ENCODE assay signal across 34 cellular contexts in the genomic region with DNA sequence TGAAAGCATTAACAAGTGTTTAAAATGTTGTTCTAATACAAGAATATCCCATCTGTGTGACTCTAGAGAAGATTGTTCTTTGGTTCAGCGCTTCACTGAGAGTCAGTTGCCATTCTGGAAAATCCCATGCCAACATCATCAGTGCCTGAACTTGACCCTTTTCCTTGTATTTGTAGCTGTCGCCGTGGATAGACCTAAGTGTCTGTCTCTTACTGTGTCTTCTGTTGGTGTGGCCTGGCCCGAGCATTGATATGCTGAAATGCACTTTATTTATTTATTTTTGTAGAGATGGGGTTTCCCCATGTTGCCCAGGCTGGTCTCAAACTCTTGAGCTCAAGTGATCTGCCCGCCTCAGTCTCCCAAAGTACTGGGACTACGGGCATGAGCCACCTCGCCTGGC.
"Had no signal": no experiment of that assay in that cellular context is flagged by ENCODE, and none has a peak within 500 bp of the region (broad histone marks: within the 10 kb centered on the region; RNA-seq: fewer than 3 reads in every experiment).

No MANE protein-coding gene starts in this region.

- DNase-seq: activated B cell treated with CpG ODN at 0.5 μM for 24 hours; activated CD4-positive, alpha-beta T cell treated with anti-CD3 and anti-CD28 coated beads for 48 hours; activated CD4-positive, alpha-beta T cell treated with anti-CD3 and anti-CD28 coated beads, Interleukin-2, amount 50 U/mL, for 1 hour; activated CD4-positive, alpha-beta T cell treated with anti-CD3 and anti-CD28 coated beads, Interleukin-2, amount 50 U/mL, for 48 hours; activated CD8-positive, alpha-beta memory T cell treated with anti-CD3 and anti-CD28 coated beads for 24 hours; activated CD8-positive, alpha-beta T cell treated with anti-CD3 and anti-CD28 coated beads for 36 hours; activated effector memory CD4-positive, alpha-beta T cell treated with Interleukin-2 at 50 U/mL for 16 hours; activated naive CD4-positive, alpha-beta T cell treated with anti-CD3 and anti-CD28 coated beads for 36 hours; activated naive CD8-positive, alpha-beta T cell treated with anti-CD3 and anti-CD28 coated beads for 36 hours; activated naive CD8-positive, alpha-beta T cell treated with anti-CD3 and anti-CD28 coated beads, Interleukin-2, amount 50 U/mL, for 24 hours; activated T-cell treated with anti-CD3 and anti-CD28 coated beads, Interleukin-2, amount 50 U/mL, for 4 hours; adrenal gland; amygdala; central memory CD4-positive, alpha-beta T cell; cerebellar nuclear complex; colonic mucosa; effector CD8-positive, alpha-beta T cell; foreskin fibroblast; glutamatergic neuron; SW 1271; T-cell; T1000; WERI-Rb-1 had no signal

- H3K9me3 Mint-ChIP-seq: activated B cell treated with CpG ODN at 0.5 μM for 24 hours; activated CD8-positive, alpha-beta T cell treated with anti-CD3 and anti-CD28 coated beads for 36 hours; activated naive CD4-positive, alpha-beta T cell treated with anti-CD3 and anti-CD28 coated beads for 36 hours; activated naive CD4-positive, alpha-beta T cell treated with anti-CD3 and anti-CD28 coated beads, Interleukin-2, amount 50 U/mL, for 24 hours; activated naive CD8-positive, alpha-beta T cell treated with anti-CD3 and anti-CD28 coated beads for 36 hours; activated naive CD8-positive, alpha-beta T cell treated with anti-CD3 and anti-CD28 coated beads, Interleukin-2, amount 50 U/mL, for 24 hours; activated T-cell treated with anti-CD3 and anti-CD28 coated beads, Interleukin-2, amount 50 U/mL, for 4 hours; activated T-helper 17 cell treated with anti-CD3 and anti-CD28 coated beads, Interleukin-2, amount 50 U/mL, for 72 hours; brain; T-cell; T-helper 1 cell treated with Interleukin-12 subunit alpha and Interleukin-12 subunit beta and Interleukin-4 antibody, amounts not matched to agents 30 μg/mL and 1 μg/mL, for 36 hours had no signal

- H3K4me1 Mint-ChIP-seq: activated B cell treated with CpG ODN at 0.5 μM for 24 hours; activated naive CD4-positive, alpha-beta T cell treated with anti-CD3 and anti-CD28 coated beads, Interleukin-2, amount 50 U/mL, for 24 hours; activated naive CD8-positive, alpha-beta T cell treated with anti-CD3 and anti-CD28 coated beads for 36 hours; activated naive CD8-positive, alpha-beta T cell treated with anti-CD3 and anti-CD28 coated beads, Interleukin-2, amount 50 U/mL, for 24 hours; activated T-helper 17 cell treated with anti-CD3 and anti-CD28 coated beads, Interleukin-2, amount 50 U/mL, for 72 hours; brain; T-cell had no signal

- H3K27me3 ChIP-seq: adrenal gland, breast epithelium, colonic mucosa had no signal

- FAIRE-seq: endometrium, endothelial cell of umbilical vein, frontal cortex had no signal

- H3K4me3 Mint-ChIP-seq: activated B cell treated with CpG ODN at 0.5 μM for 24 hours; activated CD8-positive, alpha-beta T cell treated with anti-CD3 and anti-CD28 coated beads for 36 hours; activated naive CD4-positive, alpha-beta T cell treated with anti-CD3 and anti-CD28 coated beads for 36 hours; activated naive CD4-positive, alpha-beta T cell treated with anti-CD3 and anti-CD28 coated beads, Interleukin-2, amount 50 U/mL, for 24 hours; activated naive CD8-positive, alpha-beta T cell treated with anti-CD3 and anti-CD28 coated beads for 36 hours; activated naive CD8-positive, alpha-beta T cell treated with anti-CD3 and anti-CD28 coated beads, Interleukin-2, amount 50 U/mL, for 24 hours; activated T-cell treated with anti-CD3 and anti-CD28 coated beads, Interleukin-2, amount 50 U/mL, for 4 hours; activated T-helper 17 cell treated with anti-CD3 and anti-CD28 coated beads, Interleukin-2, amount 50 U/mL, for 72 hours; brain; T-cell; T-helper 1 cell treated with Interleukin-12 subunit alpha and Interleukin-12 subunit beta and Interleukin-4 antibody, amounts not matched to agents 30 μg/mL and 1 μg/mL, for 36 hours had no signal

- H3K4me3 ChIP-seq: adrenal gland, breast epithelium, cardiac muscle cell, colonic mucosa had no signal

- H3K27ac Mint-ChIP-seq: activated B cell treated with CpG ODN at 0.5 μM for 24 hours; activated CD8-positive, alpha-beta T cell treated with anti-CD3 and anti-CD28 coated beads for 36 hours; activated naive CD4-positive, alpha-beta T cell treated with anti-CD3 and anti-CD28 coated beads for 36 hours; activated naive CD4-positive, alpha-beta T cell treated with anti-CD3 and anti-CD28 coated beads, Interleukin-2, amount 50 U/mL, for 24 hours; activated naive CD8-positive, alpha-beta T cell treated with anti-CD3 and anti-CD28 coated beads for 36 hours; activated naive CD8-positive, alpha-beta T cell treated with anti-CD3 and anti-CD28 coated beads, Interleukin-2, amount 50 U/mL, for 24 hours; activated T-helper 17 cell treated with anti-CD3 and anti-CD28 coated beads, Interleukin-2, amount 50 U/mL, for 72 hours; brain; T-cell; T-helper 1 cell treated with Interleukin-12 subunit alpha and Interleukin-12 subunit beta and Interleukin-4 antibody, amounts not matched to agents 30 μg/mL and 1 μg/mL, for 36 hours had no signal

- H3K36me3 Mint-ChIP-seq: activated naive CD4-positive, alpha-beta T cell treated with anti-CD3 and anti-CD28 coated beads, Interleukin-2, amount 50 U/mL, for 24 hours; activated naive CD8-positive, alpha-beta T cell treated with anti-CD3 and anti-CD28 coated beads for 36 hours; brain; T-cell had no signal

- H3K4me1 ChIP-seq: adrenal gland, breast epithelium, colonic mucosa had no signal

- H3K9me3 ChIP-seq: adrenal gland, breast epithelium, colonic mucosa had no signal

- H3K36me3 ChIP-seq: adrenal gland, breast epithelium, cardiac muscle cell, colonic mucosa, WERI-Rb-1 had no signal

- ATAC-seq: activated CD4-positive, CD25-positive, alpha-beta regulatory T cell treated with anti-CD3 and anti-CD28 coated beads, Interleukin-2, amount 50 U/mL, for 24 hours; activated CD8-positive, alpha-beta T cell treated with anti-CD3 and anti-CD28 coated beads for 36 hours; activated naive CD8-positive, alpha-beta T cell treated with anti-CD3 and anti-CD28 coated beads, Interleukin-2, amount 50 U/mL, for 24 hours; activated T-cell treated with anti-CD3 and anti-CD28 coated beads, Interleukin-2, amount 50 U/mL, for 4 hours; activated T-helper 17 cell treated with anti-CD3 and anti-CD28 coated beads, Interleukin-2, amount 50 U/mL, for 72 hours; T-cell had no signal

- H3K27ac ChIP-seq: adrenal gland, breast epithelium, cardiac muscle cell, colonic mucosa, epithelial cell of prostate, WERI-Rb-1 had no signal

- H3K27me3 Mint-ChIP-seq: activated CD8-positive, alpha-beta T cell treated with anti-CD3 and anti-CD28 coated beads for 36 hours; activated naive CD4-positive, alpha-beta T cell treated with anti-CD3 and anti-CD28 coated beads, Interleukin-2, amount 50 U/mL, for 24 hours had no signal
